ENCODE assay signal across 1 cellular context in the genomic region with DNA sequence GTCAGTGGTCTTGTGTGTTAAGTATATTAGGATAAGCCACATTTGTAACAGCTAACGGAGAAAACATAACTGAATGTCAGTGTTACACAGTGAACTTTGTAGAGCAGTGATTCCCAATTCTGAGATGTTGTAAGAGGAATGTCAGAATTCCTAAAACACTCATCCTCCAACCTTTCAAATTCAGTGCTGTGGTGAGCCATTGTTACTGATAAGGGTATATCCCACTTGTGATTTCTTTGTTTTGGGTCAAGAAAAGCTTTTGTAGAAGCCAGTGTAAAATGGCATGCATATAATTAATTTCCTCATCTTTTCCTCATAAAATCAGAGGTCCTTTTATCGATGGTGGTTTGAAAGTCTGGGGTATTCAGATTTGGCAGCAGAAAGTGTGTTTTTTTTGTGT.
TF ChIP-seq lines count a peak whose summit lies in the region.

No MANE protein-coding gene starts in this region.

TF ChIP-seq in H1, 55 proteins besides CTCF, POLR2A, EP300 and RAD21 (continued from another document):
- TF ChIP-seq, protein P1, sequence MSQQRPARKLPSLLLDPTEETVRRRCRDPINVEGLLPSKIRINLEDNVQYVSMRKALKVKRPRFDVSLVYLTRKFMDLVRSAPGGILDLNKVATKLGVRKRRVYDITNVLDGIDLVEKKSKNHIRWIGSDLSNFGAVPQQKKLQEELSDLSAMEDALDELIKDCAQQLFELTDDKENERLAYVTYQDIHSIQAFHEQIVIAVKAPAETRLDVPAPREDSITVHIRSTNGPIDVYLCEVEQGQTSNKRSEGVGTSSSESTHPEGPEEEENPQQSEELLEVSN (IDR thresholded peaks at IDR 0.05), result no peak
